ENCODE assay signal across 18 cellular contexts in genomic region chr4:47717173-47717572, GRCh38.
DNase-seq lines count a peak whose midpoint lies in the region; FAIRE-seq and TF ChIP-seq lines count a peak whose summit lies in the region.
"Had no signal": no experiment of that assay in that cellular context is flagged by ENCODE, and none has a peak within 500 bp of the region (broad histone marks: within the 10 kb centered on the region; RNA-seq: fewer than 3 reads in every experiment).

No MANE protein-coding gene starts in this region.

- peaks cover 9% of the 10 kb centered on the region for H3K27me3 Mint-ChIP-seq in activated naive CD4-positive, alpha-beta T cell treated with anti-CD3 and anti-CD28 coated beads for 36 hours (ENCODE audit: low read depth)
- H3K27me3 Mint-ChIP-seq in activated naive CD4-positive, alpha-beta T cell treated with anti-CD3 and anti-CD28 coated beads, Interleukin-2, amount 10 ng/mL, durations not matched to agents 7 days and 5 days: peaks cover 30% of the 10 kb centered on the region
- H3K27me3 Mint-ChIP-seq in activated naive CD8-positive, alpha-beta T cell treated with anti-CD3 and anti-CD28 coated beads for 36 hours: peaks cover 14% of the 10 kb centered on the region

- no peak overlapping the region for H3K18ac ChIP-seq in H1 (ENCODE audit: extremely low read depth, low read length)

- no peak overlapping the region for H2BK12ac ChIP-seq in H1 (ENCODE audit: low read depth, low read length)

- H3K4me2 ChIP-seq in H1 (ENCODE audit: insufficient read depth in 1 of 2, low read depth in 2 of 2, low read length in 2 of 2): peak overlapping the region; percentile 22 to 47; a peak in 2 of 4 replicates

- intact Hi-C loops in activated naive CD4-positive, alpha-beta T cell treated with anti-CD3 and anti-CD28 coated beads for 36 hours (cut with micrococcal nuclease): no loop called here

- TF ChIP-seq POLR2A in H1 (IDR thresholded peaks at IDR 0.05; ENCODE audit: control extremely low read depth in 1 of 2, low read depth in 2 of 2, low read length in 2 of 2): no peak

- POLR2A ChIA-PET in H1 (lab: Charles Lee; ENCODE audit: partially characterized antibody): no interaction called here
- POLR2A ChIA-PET in GM10248 (lab: Yijun Ruan, JAX): no interaction called here

- H3K79me1 ChIP-seq in H1 (ENCODE audit: low read depth, low read length): no peaks in the 10 kb centered on the region

- no peak for FAIRE-seq in H1 (lab: Jason Lieb, UNC)
- FAIRE-seq: K562 had no signal

- no peak for DNase-seq in activated naive CD4-positive, alpha-beta T cell treated with anti-CD3 and anti-CD28 coated beads for 36 hours
- DNase-seq in activated naive CD4-positive, alpha-beta T cell treated with anti-CD3 and anti-CD28 coated beads, Interleukin-2, amount 10 ng/mL, durations not matched to agents 7 days and 5 days: no peak
- no peak for DNase-seq in H1 (ENCODE audit: low read depth in 1 of 2, low spot score in 2 of 2)
- DNase-seq in iPS-NIHi7 (ENCODE audit: extremely low spot score): peak; percentile 52
- no peak for DNase-seq in GM10248 (ENCODE audit: extremely low spot score)
- no peak for DNase-seq in mucosa of gallbladder (ENCODE audit: low spot score)
- no peak for DNase-seq in activated naive CD8-positive, alpha-beta T cell treated with anti-CD3 and anti-CD28 coated beads for 36 hours
- no peak for DNase-seq in NCI-H345 treated with DMSO at 0.1 percent for 48 hours (lab: John Stamatoyannopoulos, UW; ENCODE audit: unreplicated experiment)
- DNase-seq: 8988T, COR-L47, GDM1, NCI-H1105 treated with DMSO at 0.1 percent for 48 hours, NCI-H187 treated with DMSO at 0.1 percent for 48 hours, NCI-H2227 treated with DMSO at 0.1 percent for 48 hours, NCI-H524 treated with DMSO at 0.1 percent for 48 hours had no signal

- no peaks in the 10 kb centered on the region for H4K20me1 ChIP-seq in H1 (replicated peaks in 1 of 2; ENCODE audit: control insufficient read depth in 1 of 2, insufficient read depth in 2 of 2, low read length in 2 of 2)

- H3K4me1 Mint-ChIP-seq in activated naive CD4-positive, alpha-beta T cell treated with anti-CD3 and anti-CD28 coated beads for 36 hours (ENCODE audit: low read depth): no peaks in the 10 kb centered on the region
- H3K4me1 Mint-ChIP-seq in activated naive CD4-positive, alpha-beta T cell treated with anti-CD3 and anti-CD28 coated beads, Interleukin-2, amount 10 ng/mL, durations not matched to agents 7 days and 5 days: no peaks in the 10 kb centered on the region
- no peaks in the 10 kb centered on the region for H3K4me1 Mint-ChIP-seq in activated naive CD8-positive, alpha-beta T cell treated with anti-CD3 and anti-CD28 coated beads for 36 hours

- H3K4ac ChIP-seq in H1 (replicated peaks; ENCODE audit: insufficient read length, low read depth, low read length): no peak overlapping the region

- no peaks in the 10 kb centered on the region for H3K36me3 ChIP-seq in H1 (ENCODE audit: control insufficient read depth in 2 of 4, insufficient read depth in 4 of 4, low read length in 3 of 4)
- H3K36me3 ChIP-seq: SJSA1 had no signal

- no peaks in the 10 kb centered on the region for H3K9me3 Mint-ChIP-seq in activated naive CD4-positive, alpha-beta T cell treated with anti-CD3 and anti-CD28 coated beads for 36 hours
- no peaks in the 10 kb centered on the region for H3K9me3 Mint-ChIP-seq in activated naive CD4-positive, alpha-beta T cell treated with anti-CD3 and anti-CD28 coated beads, Interleukin-2, amount 10 ng/mL, durations not matched to agents 7 days and 5 days
- no peaks in the 10 kb centered on the region for H3K9me3 Mint-ChIP-seq in activated naive CD8-positive, alpha-beta T cell treated with anti-CD3 and anti-CD28 coated beads for 36 hours

- H3K27ac ChIP-seq in H1 (ENCODE audit: low read depth, low read length): no peak overlapping the region
- H3K27ac ChIP-seq: SJSA1 had no signal

- WGBS in H1 (ENCODE audit: extremely low coverage in 1 of 2, insufficient coverage in 1 of 2, insufficient read length in 1 of 2, insufficient replicate concordance in 2 of 2, low coverage in 1 of 2, low lambda C conversion rate in 2 of 2, missing lambda C conversion rate in 1 of 2), 2 experiments: 31% methylated on average over 5 of the region's 5 CpGs; no CpG with 5 or more reads in 1 of the 2 experiments

- no peak overlapping the region for H3K9ac ChIP-seq in H1 (replicated peaks in 1 of 4; ENCODE audit: extremely low read depth in 1 of 4, low read depth in 3 of 4, low read length in 3 of 4)

- TF ChIP-seq CTCF in H1 (IDR thresholded peaks at IDR 0.05; ENCODE audit: control extremely low read depth in 1 of 3, insufficient read depth in 1 of 3, low read depth in 1 of 3, low read length in 3 of 3): no peak
- TF ChIP-seq CTCF in GM10248 (IDR thresholded peaks at IDR 0.05; ENCODE audit: control extremely low read depth, extremely low read depth, low read depth, missing control alignments): no peak

- no peak overlapping the region for H2BK15ac ChIP-seq in H1 (ENCODE audit: low read length)

- H3K79me2 ChIP-seq in H1 (ENCODE audit: control insufficient read depth in 1 of 2, insufficient read depth in 2 of 2, low read length in 2 of 2): no peaks in the 10 kb centered on the region

- H3K4me3 ChIP-seq in H1 (ENCODE audit: extremely low read depth in 1 of 4, insufficient read depth in 2 of 4, low read depth in 3 of 4, low read length in 4 of 4): peak overlapping the region in 1 of 4 experiments; percentile 10; a peak in 1 of 8 replicates
- H3K4me3 ChIP-seq: K562, SJSA1 had no signal

- no peaks in the 10 kb centered on the region for H3K36me3 Mint-ChIP-seq in activated naive CD4-positive, alpha-beta T cell treated with anti-CD3 and anti-CD28 coated beads for 36 hours (ENCODE audit: low read depth)
- H3K36me3 Mint-ChIP-seq in activated naive CD4-positive, alpha-beta T cell treated with anti-CD3 and anti-CD28 coated beads, Interleukin-2, amount 10 ng/mL, durations not matched to agents 7 days and 5 days: no peaks in the 10 kb centered on the region
- no peaks in the 10 kb centered on the region for H3K36me3 Mint-ChIP-seq in activated naive CD8-positive, alpha-beta T cell treated with anti-CD3 and anti-CD28 coated beads for 36 hours
- H3K36me3 Mint-ChIP-seq: CD14-positive monocyte had no signal

- H2AK5ac ChIP-seq in H1 (ENCODE audit: low read depth, low read length): no peak overlapping the region

- H3K27me3 ChIP-seq in H1 (replicated peaks in 1 of 4; ENCODE audit: control insufficient read depth in 3 of 4, extremely low read depth in 1 of 4, insufficient read depth in 3 of 4, low read length in 3 of 4): peaks cover 0 to 2% (median under 1%) of the 10 kb centered on the region in 4 experiments; a peak in 2 of 7 replicates
- H3K27me3 ChIP-seq: SJSA1 had no signal

- H3K27ac Mint-ChIP-seq in activated naive CD4-positive, alpha-beta T cell treated with anti-CD3 and anti-CD28 coated beads for 36 hours: peak overlapping the region; percentile 43
- no peak overlapping the region for H3K27ac Mint-ChIP-seq in activated naive CD4-positive, alpha-beta T cell treated with anti-CD3 and anti-CD28 coated beads, Interleukin-2, amount 10 ng/mL, durations not matched to agents 7 days and 5 days
- H3K27ac Mint-ChIP-seq in activated naive CD8-positive, alpha-beta T cell treated with anti-CD3 and anti-CD28 coated beads for 36 hours: no peak overlapping the region
- H3K27ac Mint-ChIP-seq: CD14-positive monocyte had no signal

- no peak overlapping the region for H2AFZ ChIP-seq in H1 (ENCODE audit: low read length)

- no peak overlapping the region for H2BK5ac ChIP-seq in H1 (ENCODE audit: low read depth, low read length)

- TF ChIP-seq EP300 in H1 (IDR thresholded peaks at IDR 0.05; ENCODE audit: borderline replicate concordance in 1 of 2, low read depth in 2 of 2, low read length in 2 of 2): no peak

- H3K14ac ChIP-seq in H1 (ENCODE audit: insufficient read length): no peak overlapping the region

- H3K9me3 ChIP-seq in H1 (ENCODE audit: insufficient read depth in 2 of 2, low read depth in 1 of 2, low read length in 1 of 2): no peaks in the 10 kb centered on the region
- H3K9me3 ChIP-seq: SJSA1 had no signal

- H3K23ac ChIP-seq in H1 (ENCODE audit: insufficient read length): no peak overlapping the region

- H4K8ac ChIP-seq in H1 (ENCODE audit: extremely low read depth, insufficient read depth, low read length): no peak overlapping the region

- no peak overlapping the region for H4K5ac ChIP-seq in H1 (ENCODE audit: insufficient read length, low read depth, low read length)

- H3K56ac ChIP-seq in H1 (replicated peaks; ENCODE audit: insufficient read length, low read depth, low read length): no peak overlapping the region

- no peak overlapping the region for H2BK120ac ChIP-seq in H1 (replicated peaks; ENCODE audit: low read depth, low read length)

- CTCF ChIA-PET in activated naive CD4-positive, alpha-beta T cell treated with anti-CD3 and anti-CD28 coated beads for 36 hours (lab: Charles Lee): interaction anchor here (4.2 kb wide), 1 partner anchor 11 kb away, joined by 19 read pairs; no protein-coding TSS in a partner anchor
- CTCF ChIA-PET in activated naive CD4-positive, alpha-beta T cell treated with anti-CD3 and anti-CD28 coated beads, Interleukin-2, amount 10 ng/mL, durations not matched to agents 7 days and 5 days (lab: Charles Lee): no interaction called here
- CTCF ChIA-PET in H1 (lab: Charles Lee; ENCODE audit: partially characterized antibody): interaction anchor here (0.7 to 4.8 kb wide), 2 partner anchors 11 to 12 kb away, joined by 3 to 30 read pairs; no protein-coding TSS in a partner anchor
- CTCF ChIA-PET in GM10248 (lab: Yijun Ruan, JAX): interaction anchor here (1.0 to 4.5 kb wide), 2 partner anchors 11 kb away, joined by 3 to 15 read pairs; no protein-coding TSS in a partner anchor

- TF ChIP-seq RAD21 in H1 (IDR thresholded peaks at IDR 0.05 in 1 of 2, conservative IDR thresholded peaks at IDR 0.05 in 1 of 2; ENCODE audit: low read depth in 2 of 2, low read length in 2 of 2): no peak

- no peak overlapping the region for H4K91ac ChIP-seq in H1 (replicated peaks; ENCODE audit: insufficient read length, low read length)

- H2BK20ac ChIP-seq in H1 (ENCODE audit: low read length): no peak overlapping the region

- no peak overlapping the region for H3K4me3 Mint-ChIP-seq in activated naive CD4-positive, alpha-beta T cell treated with anti-CD3 and anti-CD28 coated beads for 36 hours
- H3K4me3 Mint-ChIP-seq in activated naive CD4-positive, alpha-beta T cell treated with anti-CD3 and anti-CD28 coated beads, Interleukin-2, amount 10 ng/mL, durations not matched to agents 7 days and 5 days: no peak overlapping the region
- H3K4me3 Mint-ChIP-seq in activated naive CD8-positive, alpha-beta T cell treated with anti-CD3 and anti-CD28 coated beads for 36 hours: no peak overlapping the region
- H3K4me3 Mint-ChIP-seq: CD14-positive monocyte had no signal

- no peaks in the 10 kb centered on the region for H3K23me2 ChIP-seq in H1 (ENCODE audit: low read depth, low read length)

- peaks cover 0 to 7% (median 4%) of the 10 kb centered on the region in 4 experiments; a peak in 4 of 7 replicates for H3K4me1 ChIP-seq in H1 (replicated peaks in 1 of 4; ENCODE audit: control insufficient read depth in 3 of 4, insufficient read depth in 4 of 4, low read length in 3 of 4)
- H3K4me1 ChIP-seq: SJSA1 had no signal

TF ChIP-seq in H1, 55 proteins besides CTCF, POLR2A, EP300 and RAD21 (continues in another document):
- TF ChIP-seq BRCA1 (IDR thresholded peaks at IDR 0.05; ENCODE audit: low read depth, low read length): no peak
- TF ChIP-seq SAP30 (IDR thresholded peaks at IDR 0.05; ENCODE audit: insufficient read depth, insufficient replicate concordance, low read length): no peak
